Comparison of ENCODE assay signal across 8 cellular contexts in the genomic region with DNA sequence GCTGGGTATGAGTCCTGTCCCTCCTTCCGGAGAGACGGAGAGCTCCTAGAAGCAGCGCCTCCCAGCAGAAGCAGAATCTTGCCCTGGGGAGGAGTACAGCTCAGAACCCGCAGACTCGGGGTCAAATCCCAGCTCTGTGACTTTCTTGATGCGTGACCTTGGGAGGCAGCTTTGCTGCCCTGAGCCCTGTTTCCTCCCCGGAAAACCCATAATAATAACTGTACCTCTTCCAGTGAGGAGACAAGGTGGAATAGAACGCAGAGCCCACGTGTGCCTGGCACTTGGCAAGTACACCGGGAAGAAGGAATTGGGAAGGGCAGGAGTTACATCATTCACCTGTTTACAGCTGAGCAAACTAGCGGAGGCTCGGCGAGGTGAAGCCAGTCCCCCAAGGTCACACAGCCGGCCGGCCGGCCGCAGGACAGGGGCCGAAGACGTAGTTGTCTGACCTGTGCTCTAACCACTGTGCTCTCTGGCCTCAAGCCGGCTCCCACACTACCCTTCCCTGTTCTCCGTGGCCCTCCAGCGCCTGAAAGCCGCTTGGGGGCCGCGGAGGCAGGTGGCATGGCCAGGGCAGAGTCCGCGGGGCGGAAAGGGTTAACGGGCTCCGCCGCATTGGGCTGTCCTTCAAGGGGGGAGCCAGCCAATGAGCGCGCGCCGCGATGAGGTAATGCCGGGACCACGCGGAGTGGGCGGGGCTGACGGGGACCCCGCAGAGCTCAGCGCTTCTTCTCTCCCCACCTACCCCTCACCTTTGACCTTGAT.
A peak's percentile ranks its signal among the peaks of the same experiment; 100 is the strongest.
DNase-seq lines count a peak whose midpoint lies in the region; ATAC-seq and TF ChIP-seq lines count a peak whose summit lies in the region.

No MANE protein-coding gene starts in this region.

- intact Hi-C loops in activated CD4-positive, alpha-beta memory T cell treated with anti-CD3 and anti-CD28 coated beads for 36 hours (cut with micrococcal nuclease): loop anchor here (5.0 kb wide), 1 partner anchor 112 kb away; no protein-coding TSS in a partner anchor
- intact Hi-C loops in dendritic cell treated with granulocyte-macrophage colony-stimulating factor and Interleukin-4, amounts not matched to agents 40 ng/mL and 50 ng/mL, for 4 days (cut with micrococcal nuclease): loop anchor here (1.0 to 10.0 kb wide), 3 partner anchors 35 to 318 kb away; a partner anchor contains a TSS

- H3K4me1 Mint-ChIP-seq in activated CD4-positive, alpha-beta memory T cell treated with anti-CD3 and anti-CD28 coated beads for 36 hours (ENCODE audit: low read depth): peaks cover 43% of the 10 kb centered on the region
- peaks cover 76% of the 10 kb centered on the region for H3K4me1 Mint-ChIP-seq in dendritic cell treated with granulocyte-macrophage colony-stimulating factor and Interleukin-4, amounts not matched to agents 40 ng/mL and 50 ng/mL, for 4 days (ENCODE audit: low read depth)

- POLR2A ChIA-PET in activated CD4-positive, alpha-beta memory T cell treated with anti-CD3 and anti-CD28 coated beads for 36 hours (lab: Charles Lee): interaction anchor here (0.6 to 1.4 kb wide), 3 partner anchors 12 to 522 kb away, joined by 3 to 9 read pairs (median 5); no protein-coding TSS in a partner anchor

- ATAC-seq in HG03378 (IDR thresholded peaks at IDR 0.05; ENCODE audit: unreplicated experiment): no peak

- no peak for TF ChIP-seq CTCF in AG09319 (IDR thresholded peaks at IDR 0.05; ENCODE audit: low read depth, low read length)

- no peaks in the 10 kb centered on the region for H3K9me3 Mint-ChIP-seq in activated CD4-positive, alpha-beta memory T cell treated with anti-CD3 and anti-CD28 coated beads for 36 hours
- no peaks in the 10 kb centered on the region for H3K9me3 Mint-ChIP-seq in dendritic cell treated with granulocyte-macrophage colony-stimulating factor and Interleukin-4, amounts not matched to agents 40 ng/mL and 50 ng/mL, for 4 days

- CTCF ChIA-PET in activated CD4-positive, alpha-beta memory T cell treated with anti-CD3 and anti-CD28 coated beads for 36 hours (lab: Charles Lee): interaction anchor here (0.8 to 3.3 kb wide), 8 partner anchors 13 to 364 kb away, joined by 3 to 20 read pairs (median 8); no protein-coding TSS in a partner anchor

- no peaks in the 10 kb centered on the region for H3K27me3 Mint-ChIP-seq in activated CD4-positive, alpha-beta memory T cell treated with anti-CD3 and anti-CD28 coated beads for 36 hours
- H3K27me3 Mint-ChIP-seq in dendritic cell treated with granulocyte-macrophage colony-stimulating factor and Interleukin-4, amounts not matched to agents 40 ng/mL and 50 ng/mL, for 4 days: peaks cover 2% of the 10 kb centered on the region

- peak overlapping the region; percentile 73 for H3K27ac Mint-ChIP-seq in activated CD4-positive, alpha-beta memory T cell treated with anti-CD3 and anti-CD28 coated beads for 36 hours
- H3K27ac Mint-ChIP-seq in dendritic cell treated with granulocyte-macrophage colony-stimulating factor and Interleukin-4, amounts not matched to agents 40 ng/mL and 50 ng/mL, for 4 days: peak overlapping the region; percentile 86

- peaks cover 19% of the 10 kb centered on the region for H3K36me3 Mint-ChIP-seq in activated CD4-positive, alpha-beta memory T cell treated with anti-CD3 and anti-CD28 coated beads for 36 hours
- H3K36me3 Mint-ChIP-seq in dendritic cell treated with granulocyte-macrophage colony-stimulating factor and Interleukin-4, amounts not matched to agents 40 ng/mL and 50 ng/mL, for 4 days (ENCODE audit: low read depth): peaks cover 84% of the 10 kb centered on the region

- H3K4me3 Mint-ChIP-seq in activated CD4-positive, alpha-beta memory T cell treated with anti-CD3 and anti-CD28 coated beads for 36 hours: peak overlapping the region; percentile 72
- H3K4me3 Mint-ChIP-seq in dendritic cell treated with granulocyte-macrophage colony-stimulating factor and Interleukin-4, amounts not matched to agents 40 ng/mL and 50 ng/mL, for 4 days: peak overlapping the region; percentile 97

- DNase-seq in AG09319 (ENCODE audit: extremely low read depth, low read depth) (peak; percentile 68), HCEC 1CT (peak; percentile 86), NCI-H524 (lab: John Stamatoyannopoulos, UW) (peak; percentile 67 to 88), left kidney (ENCODE audit: low read depth, low spot score) (peak; percentile 97)
- DNase-seq in activated CD4-positive, alpha-beta memory T cell treated with anti-CD3 and anti-CD28 coated beads for 36 hours: peak; percentile 91
- peak; percentile 57 to 76 for DNase-seq in stimulated activated CD4-positive, alpha-beta T cell treated with anti-CD3 and anti-CD28 coated beads, Interleukin-1b, Interleukin-23, amount 100 ng/mL, for 1 hour (ENCODE audit: low read depth in 2 of 2)
